In the genomic region with DNA sequence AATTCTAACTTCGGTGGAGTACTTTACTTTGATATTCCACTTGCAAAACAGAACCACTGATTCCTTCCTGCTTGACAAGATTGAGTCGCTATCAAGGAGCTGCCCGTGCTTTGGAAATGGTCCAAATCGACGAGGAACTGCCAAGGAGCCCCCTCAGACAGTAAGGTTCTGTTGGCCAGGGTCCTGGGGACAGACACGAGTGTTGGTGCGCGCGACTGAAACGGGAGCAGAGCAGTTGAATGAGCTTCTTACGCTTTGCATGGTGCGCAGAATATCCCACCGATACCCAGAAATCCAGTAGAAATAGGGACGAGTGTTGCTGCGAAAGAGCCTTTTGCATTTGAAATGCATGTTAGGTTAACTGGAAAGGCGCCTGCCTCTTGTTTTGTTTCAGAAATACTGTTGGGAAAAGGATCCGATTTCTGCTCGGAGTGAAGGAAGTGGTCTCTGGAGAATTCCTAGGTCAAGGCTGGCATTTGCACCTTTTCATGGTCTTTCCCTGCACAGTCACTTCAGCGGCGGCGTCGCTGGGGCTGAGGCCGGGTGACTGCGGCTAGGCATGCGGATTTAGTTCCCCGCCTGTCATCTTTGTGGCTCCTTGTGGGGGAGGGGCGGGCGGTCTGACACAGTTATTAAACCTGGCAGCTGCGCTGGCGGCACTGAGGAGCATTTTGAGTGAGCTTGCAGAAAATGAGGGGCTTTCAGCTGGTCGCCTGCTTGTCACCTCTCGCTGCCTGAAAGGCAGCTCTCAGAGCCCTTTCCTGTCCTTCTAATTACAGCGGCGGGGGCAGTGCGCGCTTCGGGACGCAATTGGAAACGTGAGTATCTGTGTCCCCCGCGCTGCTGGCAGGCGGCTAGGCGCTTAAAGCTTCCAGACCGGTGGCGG, we compare ENCODE assay signal across 8 cellular contexts. TPM values are rescaled to one million over a fixed set of nuclear protein-coding genes. Genes with fewer than 3 reads are reported as not detected.
DNase-seq lines count a peak whose midpoint lies in the region; ATAC-seq and TF ChIP-seq lines count a peak whose summit lies in the region.

No MANE protein-coding gene starts in this region.

- WGBS in mesendoderm (ENCODE audit: extremely low coverage, insufficient coverage, low lambda C conversion rate) = no CpG with 5 or more reads among the region's 45 CpGs

- H3K4me1 ChIP-seq in mesendoderm (ENCODE audit: control insufficient read depth, low read depth, low read length) = peaks cover 19% of the 10 kb centered on the region

- H3K4me2 ChIP-seq in mesendoderm (ENCODE audit: low read length) = peak overlapping the region; percentile 93

- H3K23ac ChIP-seq in mesendoderm (ENCODE audit: low read length) = peak overlapping the region; percentile 37

- H4K5ac ChIP-seq in mesendoderm (ENCODE audit: low read length) = no peak overlapping the region

- peak overlapping the region; percentile 77 for H3K18ac ChIP-seq in mesendoderm (ENCODE audit: low read length)

- H3K36me3 ChIP-seq in mesendoderm (ENCODE audit: control insufficient read depth, insufficient read depth, low read length) = no peaks in the 10 kb centered on the region

- H2BK15ac ChIP-seq in mesendoderm (replicated peaks; ENCODE audit: low read depth) = no peak overlapping the region

- H2AK5ac ChIP-seq in mesendoderm (ENCODE audit: low read length) = no peak overlapping the region

- peak overlapping the region; percentile 38 for H2BK5ac ChIP-seq in mesendoderm (ENCODE audit: low read length)

- H2BK120ac ChIP-seq in mesendoderm (ENCODE audit: low read depth, low read length) = no peak overlapping the region

- H3K4ac ChIP-seq in mesendoderm (ENCODE audit: low read depth, low read length) = peak overlapping the region; percentile 77

- H3K27ac ChIP-seq in mesendoderm (ENCODE audit: low read depth, low read length) = peak overlapping the region; percentile 56

- H3K56ac ChIP-seq in mesendoderm (ENCODE audit: low read length) = peak overlapping the region; percentile 96

- no peak for TF ChIP-seq CTCF in GM13976 (IDR thresholded peaks at IDR 0.05; ENCODE audit: borderline replicate concordance, control extremely low read depth, extremely low read depth, insufficient read depth, missing control alignments)

- peak; percentile 21 for ATAC-seq in HG03025 (IDR thresholded peaks at IDR 0.05; ENCODE audit: low FRiP score, unreplicated experiment)

- H3K79me2 ChIP-seq in mesendoderm (ENCODE audit: control insufficient read depth, insufficient read depth, low read length) = no peaks in the 10 kb centered on the region

- H4K8ac ChIP-seq in mesendoderm (ENCODE audit: low read depth, low read length) = no peak overlapping the region

- H3K9ac ChIP-seq in mesendoderm (ENCODE audit: low read length) = peak overlapping the region; percentile 78

- in situ Hi-C loops in GM13976 (cut with MboI; ENCODE audit: low sequenced_read_pairs, unreplicated experiment) = loop anchor here (10.0 kb wide), 1 partner anchor 492 kb away; no protein-coding TSS in a partner anchor

- H3K79me1 ChIP-seq in mesendoderm (ENCODE audit: low read length) = no peaks in the 10 kb centered on the region

- peak overlapping the region; percentile 18 for H3K4me3 ChIP-seq in mesendoderm (ENCODE audit: low read length)

- H3K27me3 ChIP-seq in mesendoderm (ENCODE audit: insufficient read depth, low read length, poor library complexity) = no peaks in the 10 kb centered on the region

- peak; percentile 50 for DNase-seq in GM13976 (ENCODE audit: low spot score)
- peak; percentile 27 for DNase-seq in NCI-H2196 (lab: John Stamatoyannopoulos, UW; ENCODE audit: unreplicated experiment)
- peak; percentile 77 to 82 for DNase-seq in activated CD4-positive, alpha-beta T cell treated with anti-CD3 and anti-CD28 coated beads, Interleukin-2, amount 50 U/mL, for 48 hours
- DNase-seq in ecto neural progenitor cell (ENCODE audit: low spot score) = peak; percentile 77
- DNase-seq in mesendoderm = peak; percentile 78
- DNase-seq in stimulated activated CD8-positive, alpha-beta memory T cell treated with anti-CD3 and anti-CD28 coated beads, Interleukin-15, amount 100 ng/mL, for 24 hours (ENCODE audit: low read depth) = peak; percentile 31
- no peak for DNase-seq in amniotic stem cell (lab: John Stamatoyannopoulos, UW)

RNA-seq across cellular contexts. Expression of a gene that starts 51.5 kb away (rescaled TPM):
- polyA plus RNA-seq in mesendoderm (2013, experiment 1 of 2) = 13.0 TPM
- polyA plus RNA-seq in mesendoderm (2013, experiment 2 of 2) = 13.2 TPM
